22 cellular contexts compared by ENCODE assay signal in genomic region chr2:148993336-148993735, GRCh38. TPM values are rescaled to one million over a fixed set of nuclear protein-coding genes. Genes with fewer than 3 reads are reported as not detected.
"Had no signal": no experiment of that assay in that cellular context is flagged by ENCODE, and none has a peak within 500 bp of the region (broad histone marks: within the 10 kb centered on the region; RNA-seq: fewer than 3 reads in every experiment).

No MANE protein-coding gene starts in this region.

- H3K27ac ChIP-seq: SJSA1, SK-N-MC had no signal

- H3K9me3 ChIP-seq: MG63, SJSA1 had no signal

- H3K27me3 ChIP-seq: MG63, SJSA1 had no signal

- H3K4me3 ChIP-seq: MG63, SJSA1, SK-N-MC had no signal

- DNase-seq: Karpas-422, KG1, MG63, NCI-H1092, NCI-H1105 treated with DMSO at 0.1 percent for 48 hours, NCI-H1417 treated with DMSO at 0.1 percent for 48 hours, NCI-H146, NCI-H1694 treated with DMSO at 0.1 percent for 48 hours, NCI-H1930, NCI-H2081 treated with DMSO at 0.1 percent for 48 hours, NCI-H2171, NCI-H226, NCI-H446, NCI-H510A, NCI-H524 treated with DMSO at 0.1 percent for 48 hours, NCI-H69, NCI-H774, Right ventricle myocardium superior, RPMI8226, SIG-M5 had no signal

- H3K36me3 ChIP-seq: MG63, SJSA1 had no signal

- H3K4me1 ChIP-seq: SJSA1 had no signal

RNA-seq across cellular contexts. Expression of gene LYPD6B, which starts 45.2 kb away (rescaled TPM):
- total RNA-seq: Right ventricle myocardium superior had no signal
